12 cellular contexts compared by ENCODE assay signal in genomic region chr5:78547171-78547570, GRCh38.
DNase-seq lines count a peak whose midpoint lies in the region; ATAC-seq, FAIRE-seq and TF ChIP-seq lines count a peak whose summit lies in the region.
"Had no signal": no experiment of that assay in that cellular context is flagged by ENCODE, and none has a peak within 500 bp of the region (broad histone marks: within the 10 kb centered on the region; RNA-seq: fewer than 3 reads in every experiment).

No MANE protein-coding gene starts in this region.

- DNase-seq in GM12892 (ENCODE audit: insufficient read length) (no peak), brain microvascular endothelial cell (no peak), small intestine (no peak), DMS53 (lab: John Stamatoyannopoulos, UW) (no peak), cortex of kidney (lab: John Stamatoyannopoulos, UW) (no peak)
- no peak for DNase-seq in CD8-positive, alpha-beta T cell
- DNase-seq: CD8-positive, alpha-beta memory T cell; NCI-H1417; OCI-M1 had no signal

- H3K9me3 ChIP-seq in small intestine (ENCODE audit: control insufficient read depth, low read depth) = no peaks in the 10 kb centered on the region
- H3K9me3 ChIP-seq in CD8-positive, alpha-beta T cell (ENCODE audit: low read length) = no peaks in the 10 kb centered on the region

- in situ Hi-C loops in brain microvascular endothelial cell (cut with HindIII; ENCODE audit: low pct_ligation_motif_present, low sequenced_read_pairs) = loop anchor here (25.0 kb wide), 1 partner anchor 90 kb away; the partner anchor contains the start of gene LHFPL2

- H3K4me1 Mint-ChIP-seq in CD8-positive, alpha-beta T cell (ENCODE audit: low read depth) = no peaks in the 10 kb centered on the region
- H3K4me1 Mint-ChIP-seq: CD8-positive, alpha-beta memory T cell; central memory CD8-positive, alpha-beta T cell had no signal

- H3K27me3 ChIP-seq in brain microvascular endothelial cell (replicated peaks) (no peaks in the 10 kb centered on the region), layer of hippocampus (ENCODE audit: control insufficient read depth, insufficient read depth, low read length) (no peaks in the 10 kb centered on the region), small intestine (ENCODE audit: control insufficient read depth in 2 of 2, insufficient read depth in 2 of 2, low read length in 2 of 2) (no peaks in the 10 kb centered on the region)
- H3K27me3 ChIP-seq in CD8-positive, alpha-beta T cell (ENCODE audit: insufficient read depth, low read length) = no peaks in the 10 kb centered on the region

- TF ChIP-seq CTCF in brain microvascular endothelial cell (IDR thresholded peaks at IDR 0.05; ENCODE audit: low read depth, low read length, missing control alignments) = no peak
- no peak for TF ChIP-seq CTCF in CD8-positive, alpha-beta T cell (IDR thresholded peaks at IDR 0.05)

- ATAC-seq in HG02678 (IDR thresholded peaks at IDR 0.05; ENCODE audit: unreplicated experiment) = no peak
- no peak for ATAC-seq in CD8-positive, alpha-beta T cell

- no peak overlapping the region for H3K27ac Mint-ChIP-seq in CD8-positive, alpha-beta T cell
- H3K27ac Mint-ChIP-seq: CD8-positive, alpha-beta memory T cell had no signal

- WGBS in small intestine, 3 donors = 64 to 92% (median 73%) methylated on average over 5 of the region's 5 CpGs

- H3K4me3 Mint-ChIP-seq in CD8-positive, alpha-beta T cell = no peak overlapping the region
- H3K4me3 Mint-ChIP-seq: CD8-positive, alpha-beta memory T cell; central memory CD8-positive, alpha-beta T cell had no signal

- H3K36me3 Mint-ChIP-seq in CD8-positive, alpha-beta T cell = no peaks in the 10 kb centered on the region
- H3K36me3 Mint-ChIP-seq: CD8-positive, alpha-beta memory T cell had no signal

- no peaks in the 10 kb centered on the region for H3K27me3 Mint-ChIP-seq in CD8-positive, alpha-beta T cell (ENCODE audit: low read depth)

- H3K9me3 Mint-ChIP-seq in CD8-positive, alpha-beta T cell = no peaks in the 10 kb centered on the region
- H3K9me3 Mint-ChIP-seq: CD8-positive, alpha-beta memory T cell; central memory CD8-positive, alpha-beta T cell had no signal

- intact Hi-C loops in CD8-positive, alpha-beta T cell (cut with DNase I, micrococcal nuclease) = no loop called here

- CTCF ChIA-PET in CD8-positive, alpha-beta T cell (lab: Charles Lee) = no interaction called here

- POLR2A ChIA-PET in CD8-positive, alpha-beta T cell (lab: Charles Lee) = no interaction called here

- no peak overlapping the region for H3K4me3 ChIP-seq in brain microvascular endothelial cell (ENCODE audit: low read depth, low read length)
- no peak overlapping the region for H3K4me3 ChIP-seq in small intestine (ENCODE audit: low read depth in 1 of 2, low read length in 2 of 2)
- no peak overlapping the region for H3K4me3 ChIP-seq in CD8-positive, alpha-beta T cell (ENCODE audit: low read depth, low read length)

- no peak for TF ChIP-seq POLR2A in GM12892 (IDR thresholded peaks at IDR 0.05; ENCODE audit: low read depth, low read length)

- FAIRE-seq in GM12892 (lab: Jason Lieb, UNC) (peak; percentile 57), small intestine (lab: Jason Lieb, UNC) (no peak)

- H3K27ac ChIP-seq in brain microvascular endothelial cell (peak overlapping the region; percentile 94), layer of hippocampus (ENCODE audit: low read depth, low read length) (peak overlapping the region; percentile 79), small intestine (ENCODE audit: low read depth in 1 of 2, low read length in 1 of 2) (peak overlapping the region; percentile 44 to 85)
- H3K27ac ChIP-seq in CD8-positive, alpha-beta T cell (ENCODE audit: low read depth, low read length) = no peak overlapping the region

- H3K36me3 ChIP-seq in brain microvascular endothelial cell (replicated peaks) = no peaks in the 10 kb centered on the region
- H3K36me3 ChIP-seq in small intestine (ENCODE audit: control insufficient read depth in 2 of 2, insufficient read depth in 2 of 2, low read length in 2 of 2) = no peaks in the 10 kb centered on the region
- H3K36me3 ChIP-seq in CD8-positive, alpha-beta T cell (ENCODE audit: insufficient read depth, low read length) = no peaks in the 10 kb centered on the region

- no peaks in the 10 kb centered on the region for H3K4me1 ChIP-seq in small intestine (ENCODE audit: control insufficient read depth in 2 of 2, insufficient read depth in 1 of 2, low read depth in 1 of 2, low read length in 1 of 2)
- no peaks in the 10 kb centered on the region for H3K4me1 ChIP-seq in CD8-positive, alpha-beta T cell (ENCODE audit: insufficient read depth, low read length)
